ENCODE assay signal across 11 cellular contexts in the genomic region with DNA sequence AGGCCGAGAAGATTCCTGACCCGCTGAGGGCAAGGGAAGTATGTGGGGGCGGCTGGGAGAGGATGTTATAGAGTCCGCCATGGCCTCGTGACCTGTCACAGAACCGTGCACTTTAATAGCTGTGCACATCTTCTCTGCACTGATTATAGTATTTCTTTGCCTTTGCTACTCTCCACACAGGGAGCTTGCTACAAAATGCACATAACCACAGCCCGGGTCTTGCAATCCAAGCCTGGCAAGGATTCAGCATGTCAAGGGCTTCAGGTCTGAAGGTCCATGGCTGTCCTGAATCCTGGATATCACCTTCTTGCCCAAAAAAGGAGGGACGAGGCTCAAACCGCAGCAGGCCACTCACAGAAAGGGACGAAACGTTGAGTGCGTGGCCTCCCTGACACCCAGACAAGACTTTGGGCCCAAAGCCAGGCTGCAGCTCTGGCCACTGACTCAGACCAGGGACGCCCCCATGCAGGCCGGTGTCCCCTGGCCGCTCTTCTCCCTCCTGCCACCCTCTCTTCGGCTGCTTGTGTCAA. TPM values are rescaled to one million over a fixed set of nuclear protein-coding genes. Genes with fewer than 3 reads are reported as not detected.
A peak's percentile ranks its signal among the peaks of the same experiment; 100 is the strongest.
DNase-seq lines count a peak whose midpoint lies in the region; ATAC-seq and TF ChIP-seq lines count a peak whose summit lies in the region.
"Had no signal": no experiment of that assay in that cellular context is flagged by ENCODE, and none has a peak within 500 bp of the region (broad histone marks: within the 10 kb centered on the region; RNA-seq: fewer than 3 reads in every experiment).

No MANE protein-coding gene starts in this region.

- peaks cover 28 to 60% of the 10 kb centered on the region in 2 experiments for H3K36me3 ChIP-seq in HEK293 (ENCODE audit: control insufficient read depth in 2 of 2, insufficient read depth in 1 of 2, low read length in 2 of 2)
- H3K36me3 ChIP-seq in ascending aorta = peaks cover 28 to 42% of the 10 kb centered on the region in 2 donors

- H3K27ac ChIP-seq in HEK293 (ENCODE audit: extremely low read depth, low read depth, low read length) (peak overlapping the region; percentile 56; the same call in 1 of the 2 replicates), ascending aorta (peak overlapping the region; percentile 39 to 56)

- H3K9me3 Mint-ChIP-seq in stimulated activated effector memory CD8-positive, alpha-beta T cell treated with anti-CD3 and anti-CD28 coated beads, Interleukin-12 subunit alpha, Interleukin-12 subunit beta, amount 100 ng/mL, for 72 hours = no peaks in the 10 kb centered on the region
- H3K9me3 Mint-ChIP-seq: activated B cell treated with CpG ODN at 0.5 μM for 24 hours had no signal

- TF ChIP-seq CTCF in HEK293 (tag by site-specific recombination; IDR thresholded peaks at IDR 0.05) (no peak), ascending aorta (IDR thresholded peaks at IDR 0.05) (no peak)

- no peaks in the 10 kb centered on the region for H3K9me3 ChIP-seq in HEK293 (ENCODE audit: control insufficient read depth, insufficient read depth, low read depth, low read length)
- H3K9me3 ChIP-seq in ascending aorta = no peaks in the 10 kb centered on the region

- no peaks in the 10 kb centered on the region for H3K27me3 ChIP-seq in ascending aorta

- ATAC-seq in stimulated activated effector memory CD8-positive, alpha-beta T cell treated with anti-CD3 and anti-CD28 coated beads, Interleukin-12 subunit alpha, Interleukin-12 subunit beta, amount 100 ng/mL, for 72 hours = no peak
- no peak for ATAC-seq in GM18861 (IDR thresholded peaks at IDR 0.05; ENCODE audit: unreplicated experiment)

- H3K4me3 ChIP-seq in HEK293 (ENCODE audit: low read depth, low read length) (no peak overlapping the region), ascending aorta (no peak overlapping the region)

- peaks cover 54% of the 10 kb centered on the region for H3K36me3 Mint-ChIP-seq in stimulated activated effector memory CD8-positive, alpha-beta T cell treated with anti-CD3 and anti-CD28 coated beads, Interleukin-12 subunit alpha, Interleukin-12 subunit beta, amount 100 ng/mL, for 72 hours

- intact Hi-C loops in ascending aorta (cut with DNase I) = loop anchor here (10.0 kb wide), 1 partner anchor 94 kb away; no protein-coding TSS in a partner anchor

- H3K4me3 Mint-ChIP-seq in stimulated activated effector memory CD8-positive, alpha-beta T cell treated with anti-CD3 and anti-CD28 coated beads, Interleukin-12 subunit alpha, Interleukin-12 subunit beta, amount 100 ng/mL, for 72 hours = no peak overlapping the region
- H3K4me3 Mint-ChIP-seq: activated B cell treated with CpG ODN at 0.5 μM for 24 hours had no signal

- POLR2A ChIA-PET in HEK293 (lab: Yijun Ruan, JAX) = interaction anchor here (0.6 to 0.9 kb wide), 2 partner anchors 44 to 1017 kb away, joined by 3 to 4 read pairs; partner anchors contain the start of gene USP22

- H3K4me1 ChIP-seq in HEK293 (ENCODE audit: control insufficient read depth, insufficient read depth, low read length) (no peaks in the 10 kb centered on the region), ascending aorta (peaks cover 0 to 14% of the 10 kb centered on the region in 2 donors)

- peaks cover 21% of the 10 kb centered on the region for H3K4me1 Mint-ChIP-seq in stimulated activated effector memory CD8-positive, alpha-beta T cell treated with anti-CD3 and anti-CD28 coated beads, Interleukin-12 subunit alpha, Interleukin-12 subunit beta, amount 100 ng/mL, for 72 hours
- H3K4me1 Mint-ChIP-seq: activated B cell treated with CpG ODN at 0.5 μM for 24 hours had no signal

- peak overlapping the region; percentile 79 for H3K27ac Mint-ChIP-seq in stimulated activated effector memory CD8-positive, alpha-beta T cell treated with anti-CD3 and anti-CD28 coated beads, Interleukin-12 subunit alpha, Interleukin-12 subunit beta, amount 100 ng/mL, for 72 hours
- H3K27ac Mint-ChIP-seq: activated B cell treated with CpG ODN at 0.5 μM for 24 hours had no signal

- no peak for DNase-seq in ascending aorta (ENCODE audit: low spot score in 2 of 2)
- peak; percentile 33 for DNase-seq in iris pigment epithelial cell (ENCODE audit: low read depth)
- no peak for DNase-seq in stimulated activated effector memory CD8-positive, alpha-beta T cell treated with anti-CD3 and anti-CD28 coated beads, Interleukin-12 subunit alpha, Interleukin-12 subunit beta, amount 100 ng/mL, for 72 hours (ENCODE audit: low spot score in 2 of 2)
- DNase-seq in activated gamma-delta T cell treated with Interleukin-2 at 50 U/mL for 16 hours = no peak
- DNase-seq in NCI-H2081 (lab: John Stamatoyannopoulos, UW) = no peak
- DNase-seq in dermis blood vessel endothelial cell = no peak
- DNase-seq: activated B cell treated with CpG ODN at 0.5 μM for 24 hours, kidney glomerular epithelial cell, NCI-H345 had no signal

- CTCF ChIA-PET in HEK293 (lab: Yijun Ruan, JAX) = interaction anchor here (0.6 to 1.2 kb wide), 3 partner anchors 51 to 198 kb away, joined by 3 to 4 read pairs (median 3); no protein-coding TSS in a partner anchor

TF ChIP-seq in HEK293, 187 proteins besides CTCF, POLR2A, EP300 and RAD21:
- TF ChIP-seq ZNF558 (tag by site-specific recombination; IDR thresholded peaks at IDR 0.05) (no peak), ZBTB21 (tag by site-specific recombination; IDR thresholded peaks at IDR 0.05) (no peak)
TF ChIP-seq in HEK293: peak in this region for 0.

RNA-seq across cellular contexts. Expression of gene USP22, which starts 43.7 kb away (rescaled TPM):
- total RNA-seq in ascending aorta (170 TPM), dermis blood vessel endothelial cell (342 TPM in 2 replicates)
